In genomic region chr10:96346295-96346694, GRCh38 we compare ENCODE assay signal across 34 cellular contexts. TPM values are rescaled to one million over a fixed set of nuclear protein-coding genes. Genes with fewer than 3 reads are reported as not detected.
"Had no signal": no experiment of that assay in that cellular context is flagged by ENCODE, and none has a peak within 500 bp of the region (broad histone marks: within the 10 kb centered on the region; RNA-seq: fewer than 3 reads in every experiment).

No MANE protein-coding gene starts in this region.

- H3K27ac Mint-ChIP-seq: mesothelial cell of epicardium; natural killer cell; nephron progenitor cell; neural progenitor cell; progenitor cell of endocrine pancreas; stimulated activated memory B cell treated with anti-CD40 and anti-IgM and Interleukin-4, amounts not matched to agents 10 μg/mL and 1 μg/mL and 100 μg/mL, for 72 hours; stimulated activated naive CD8-positive, alpha-beta T cell treated with anti-CD3 and anti-CD28 coated beads, Interleukin-15, amount 100 ng/mL, for 72 hours; type B pancreatic cell had no signal

- H3K36me3 Mint-ChIP-seq: mesothelial cell of epicardium, naive B cell, natural killer cell, neural progenitor cell, type B pancreatic cell had no signal

- H3K27me3 Mint-ChIP-seq: stimulated activated memory B cell treated with anti-CD40 and anti-IgM and Interleukin-4, amounts not matched to agents 10 μg/mL and 1 μg/mL and 100 μg/mL, for 72 hours had no signal

- H3K27me3 ChIP-seq: neutrophil, ovary, right atrium auricular region, right lobe of liver, tibial nerve, uterus had no signal

- DNase-seq: left ventricle myocardium inferior; mesendoderm; naive B cell; natural killer cell; nephron progenitor cell; occipital lobe; ovary; right lobe of liver; stimulated activated CD4-positive, alpha-beta T cell treated with anti-CD3 and anti-CD28 coated beads, Interleukin-1b, Interleukin-23, amount 100 ng/mL, for 48 hours; stimulated activated CD4-positive, alpha-beta T cell treated with anti-CD3 and anti-CD28 coated beads, Interleukin-2, amount 100 ng/mL, for 48 hours; stimulated activated CD4-positive, alpha-beta T cell treated with anti-CD3 and anti-CD28 coated beads, Interleukin-4, amount 100 ng/mL, for 4 hours; stimulated activated CD8-positive, alpha-beta memory T cell treated with anti-CD3 and anti-CD28 coated beads, Interleukin-4, amount 100 ng/mL, for 48 hours; stimulated activated naive CD4-positive, alpha-beta T cell treated with Interleukin-2 at 50 U/mL for 16 hours; stimulated activated naive CD8-positive, alpha-beta T cell treated with anti-CD3 and anti-CD28 coated beads, Interleukin-15, amount 100 ng/mL, for 72 hours; substantia nigra; uterus had no signal

- H3K4me3 Mint-ChIP-seq: mesothelial cell of epicardium; naive B cell; natural killer cell; nephron progenitor cell; neural progenitor cell; stimulated activated memory B cell treated with anti-CD40 and anti-IgM and Interleukin-4, amounts not matched to agents 10 μg/mL and 1 μg/mL and 100 μg/mL, for 72 hours; stimulated activated naive CD8-positive, alpha-beta T cell treated with anti-CD3 and anti-CD28 coated beads, Interleukin-15, amount 100 ng/mL, for 72 hours; type B pancreatic cell had no signal

- H3K4me1 Mint-ChIP-seq: mesothelial cell of epicardium, natural killer cell, nephron progenitor cell had no signal

- H3K9me3 ChIP-seq: neutrophil, right lobe of liver, uterus had no signal

- H2AFZ ChIP-seq: neural progenitor cell had no signal

- H3K4me3 ChIP-seq: left ventricle myocardium inferior, lung, neural progenitor cell, ovary, right atrium auricular region, right lobe of liver, smooth muscle cell, tibial nerve, uterus had no signal

- H3K4me1 ChIP-seq: left ventricle myocardium inferior, right atrium auricular region, tibial nerve, uterus had no signal

- H3K4me2 ChIP-seq: neural progenitor cell, smooth muscle cell had no signal

- H3K36me3 ChIP-seq: left ventricle myocardium inferior, neutrophil, ovary, right atrium auricular region, right lobe of liver, tibial nerve, uterus had no signal

- ATAC-seq: natural killer cell; right lobe of liver; stimulated activated memory B cell treated with anti-CD40 and anti-IgM and Interleukin-4, amounts not matched to agents 10 μg/mL and 1 μg/mL and 100 μg/mL, for 72 hours; stimulated activated naive CD8-positive, alpha-beta T cell treated with anti-CD3 and anti-CD28 coated beads, Interleukin-15, amount 100 ng/mL, for 72 hours had no signal

- H3K9ac ChIP-seq: neural progenitor cell had no signal

- H3K27ac ChIP-seq: left ventricle myocardium inferior, neural progenitor cell, neutrophil, ovary, right atrium auricular region, right lobe of liver, tibial nerve, uterus had no signal

RNA-seq across cellular contexts. Expression of gene OPALIN, which starts 12.5 kb away (rescaled TPM):
- total RNA-seq: kidney epithelial cell, left ventricle myocardium inferior, lower leg skin, lung, mesothelial cell of epicardium, mononuclear cell, natural killer cell, occipital lobe, ovary, progenitor cell of endocrine pancreas, pulmonary artery endothelial cell, right atrium auricular region, right lobe of liver, skeletal muscle tissue, smooth muscle cell, temporal lobe, tibial nerve, ureter, uterus had no signal
- polyA plus RNA-seq: lung, smooth muscle cell had no signal

RNA-seq across cellular contexts. Expression of gene DNTT, which starts 42.1 kb away (rescaled TPM):
- total RNA-seq: kidney epithelial cell, left ventricle myocardium inferior, lower leg skin, lung, mesothelial cell of epicardium, natural killer cell, occipital lobe, ovary, progenitor cell of endocrine pancreas, pulmonary artery endothelial cell, renal cortical epithelial cell, right atrium auricular region, right lobe of liver, skeletal muscle tissue, smooth muscle cell, temporal lobe, tibial nerve, ureter had no signal
- polyA plus RNA-seq: lung, ovary, smooth muscle cell had no signal
